In the genomic region with DNA sequence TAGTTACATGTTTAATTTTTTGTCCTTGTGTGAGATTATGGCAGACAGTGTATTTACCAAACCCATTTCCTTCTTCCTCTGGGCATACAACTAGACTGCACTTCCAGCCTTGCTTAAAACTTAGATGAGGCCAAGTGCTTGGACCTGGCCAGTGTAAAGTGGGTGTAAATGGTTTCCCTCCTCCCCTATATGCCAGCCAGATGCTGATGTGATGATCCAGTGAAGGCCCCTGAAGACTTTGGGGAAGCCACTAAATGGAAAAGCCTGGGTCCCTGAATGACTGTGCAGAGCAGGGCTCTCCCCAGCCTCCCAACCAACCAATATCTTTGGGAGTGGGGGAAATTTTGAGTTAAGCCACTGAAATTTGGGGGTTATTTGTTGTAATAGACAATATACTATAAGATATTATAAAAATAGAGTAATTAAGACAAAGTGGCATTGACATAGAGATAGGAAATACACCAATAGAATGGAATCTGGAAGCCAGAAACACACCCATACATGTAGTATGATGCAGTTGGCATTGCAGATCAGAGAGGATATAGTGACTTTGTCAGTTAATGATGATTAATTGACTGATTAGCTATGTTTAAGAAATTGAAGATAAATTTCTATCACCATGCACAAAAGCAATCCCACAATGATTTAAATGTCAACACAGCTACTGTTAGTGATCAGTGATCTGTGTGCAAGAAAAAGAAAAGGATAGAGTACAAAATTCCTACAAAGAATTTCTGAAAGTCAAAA, we compare ENCODE assay signal across 18 cellular contexts. TPM values are rescaled to one million over a fixed set of nuclear protein-coding genes. Genes with fewer than 3 reads are reported as not detected.
DNase-seq lines count a peak whose midpoint lies in the region; ATAC-seq and TF ChIP-seq lines count a peak whose summit lies in the region.
"Had no signal": no experiment of that assay in that cellular context is flagged by ENCODE, and none has a peak within 500 bp of the region (broad histone marks: within the 10 kb centered on the region; RNA-seq: fewer than 3 reads in every experiment).

No MANE protein-coding gene starts in this region.

- peak overlapping the region; percentile 55 for H3K27ac Mint-ChIP-seq in CD4-positive, alpha-beta T cell
- peak overlapping the region; percentile 25 for H3K27ac Mint-ChIP-seq in activated T-helper 1 cell treated with anti-CD3 and anti-CD28 coated beads, Interleukin-12 subunit alpha, Interleukin-12 subunit beta, Interleukin-2, Interleukin-4 antibody, amounts not matched to agents 30 ng/mL and 10 ng/mL and 1 ng/mL, durations not matched to agents 14 hours and 24 hours and 36 hours
- peak overlapping the region; percentile 61 for H3K27ac Mint-ChIP-seq in stimulated activated naive CD8-positive, alpha-beta T cell treated with anti-CD3 and anti-CD28 coated beads, Interleukin-15, Interleukin-2, amounts not matched to agents 100 ng/mL and 50 ng/mL, for 24 hours
- H3K27ac Mint-ChIP-seq: immature natural killer cell, neural progenitor cell had no signal

- no peaks in the 10 kb centered on the region for H3K9me2 ChIP-seq in MM.1S (replicated peaks; ENCODE audit: insufficient read depth, low read length)

- intact Hi-C loops in CD4-positive, alpha-beta T cell (cut with DNase I, micrococcal nuclease): no loop called here
- intact Hi-C loops in activated T-helper 1 cell treated with anti-CD3 and anti-CD28 coated beads, Interleukin-12 subunit alpha, Interleukin-12 subunit beta, Interleukin-2, Interleukin-4 antibody, amounts not matched to agents 30 ng/mL and 10 ng/mL and 1 ng/mL, durations not matched to agents 14 hours and 24 hours and 36 hours (cut with micrococcal nuclease): loop anchor here (1.0 kb wide), 1 partner anchor 8 kb away; no protein-coding TSS in a partner anchor

- peaks cover 5% of the 10 kb centered on the region for H3K9me3 ChIP-seq in CD4-positive, alpha-beta T cell (ENCODE audit: control insufficient read depth, low read length)
- no peaks in the 10 kb centered on the region for H3K9me3 ChIP-seq in MM.1S (replicated peaks; ENCODE audit: insufficient read depth, low read length)
- H3K9me3 ChIP-seq: body of pancreas, Peyer's patch had no signal

- no peak overlapping the region for H2AFZ ChIP-seq in MM.1S (ENCODE audit: low read length)

- H3K36me3 Mint-ChIP-seq in CD4-positive, alpha-beta T cell (ENCODE audit: low read depth): no peaks in the 10 kb centered on the region
- H3K36me3 Mint-ChIP-seq in activated T-helper 1 cell treated with anti-CD3 and anti-CD28 coated beads, Interleukin-12 subunit alpha, Interleukin-12 subunit beta, Interleukin-2, Interleukin-4 antibody, amounts not matched to agents 30 ng/mL and 10 ng/mL and 1 ng/mL, durations not matched to agents 14 hours and 24 hours and 36 hours (ENCODE audit: low read depth): peaks cover 9% of the 10 kb centered on the region
- peaks cover 8% of the 10 kb centered on the region for H3K36me3 Mint-ChIP-seq in stimulated activated naive CD8-positive, alpha-beta T cell treated with anti-CD3 and anti-CD28 coated beads, Interleukin-15, Interleukin-2, amounts not matched to agents 100 ng/mL and 50 ng/mL, for 24 hours (ENCODE audit: low read depth)
- H3K36me3 Mint-ChIP-seq: immature natural killer cell, neural progenitor cell had no signal

- no peak overlapping the region for H3K4me3 ChIP-seq in fibroblast of the aortic adventitia (ENCODE audit: low read depth, low read length)
- no peak overlapping the region for H3K4me3 ChIP-seq in MM.1S (ENCODE audit: low read length)
- H3K4me3 ChIP-seq: body of pancreas, neural progenitor cell, Peyer's patch, SK-N-MC had no signal

- H3K4me2 ChIP-seq in MM.1S (ENCODE audit: low read depth, low read length): no peak overlapping the region
- H3K4me2 ChIP-seq: neural progenitor cell had no signal

- CTCF ChIA-PET in CD4-positive, alpha-beta T cell (lab: Charles Lee): no interaction called here

- no peak for DNase-seq in CD4-positive, alpha-beta T cell
- DNase-seq in activated T-helper 1 cell treated with anti-CD3 and anti-CD28 coated beads, Interleukin-12 subunit alpha, Interleukin-12 subunit beta, Interleukin-2, Interleukin-4 antibody, amounts not matched to agents 30 ng/mL and 10 ng/mL and 1 ng/mL, durations not matched to agents 14 hours and 24 hours and 36 hours (ENCODE audit: low spot score): no peak
- DNase-seq in fibroblast of the aortic adventitia (ENCODE audit: low read depth): peak; percentile 59
- DNase-seq in MM.1S: no peak
- DNase-seq: AML-193, glutamatergic neuron, H7, immature natural killer cell, Peyer's patch, T-helper 9 cell had no signal

- H3K4me3 Mint-ChIP-seq in CD4-positive, alpha-beta T cell: peak overlapping the region; percentile 13
- H3K4me3 Mint-ChIP-seq in activated T-helper 1 cell treated with anti-CD3 and anti-CD28 coated beads, Interleukin-12 subunit alpha, Interleukin-12 subunit beta, Interleukin-2, Interleukin-4 antibody, amounts not matched to agents 30 ng/mL and 10 ng/mL and 1 ng/mL, durations not matched to agents 14 hours and 24 hours and 36 hours: no peak overlapping the region
- no peak overlapping the region for H3K4me3 Mint-ChIP-seq in stimulated activated naive CD8-positive, alpha-beta T cell treated with anti-CD3 and anti-CD28 coated beads, Interleukin-15, Interleukin-2, amounts not matched to agents 100 ng/mL and 50 ng/mL, for 24 hours
- H3K4me3 Mint-ChIP-seq: immature natural killer cell, neural progenitor cell had no signal

- no peaks in the 10 kb centered on the region for H3K36me3 ChIP-seq in MM.1S (replicated peaks; ENCODE audit: insufficient read depth, low read length)
- H3K36me3 ChIP-seq: MG63, neural progenitor cell, Peyer's patch had no signal

- no peak for TF ChIP-seq CTCF in CD4-positive, alpha-beta T cell (IDR thresholded peaks at IDR 0.05)
- TF ChIP-seq CTCF in fibroblast of the aortic adventitia (IDR thresholded peaks at IDR 0.05; ENCODE audit: insufficient read depth, low read length): no peak
- no peak for TF ChIP-seq CTCF in MM.1S (IDR thresholded peaks at IDR 0.05; ENCODE audit: low read length)

- H3K9ac ChIP-seq in MM.1S (ENCODE audit: low read length): no peak overlapping the region
- H3K9ac ChIP-seq: neural progenitor cell had no signal

- H3K4me1 ChIP-seq in MM.1S (ENCODE audit: low read length): peaks cover 13% of the 10 kb centered on the region
- H3K4me1 ChIP-seq: neural progenitor cell had no signal

- H3K4me1 Mint-ChIP-seq in CD4-positive, alpha-beta T cell (ENCODE audit: low read depth): peaks cover 58% of the 10 kb centered on the region
- H3K4me1 Mint-ChIP-seq in activated T-helper 1 cell treated with anti-CD3 and anti-CD28 coated beads, Interleukin-12 subunit alpha, Interleukin-12 subunit beta, Interleukin-2, Interleukin-4 antibody, amounts not matched to agents 30 ng/mL and 10 ng/mL and 1 ng/mL, durations not matched to agents 14 hours and 24 hours and 36 hours (ENCODE audit: low read depth): peaks cover 52% of the 10 kb centered on the region
- peaks cover 47% of the 10 kb centered on the region for H3K4me1 Mint-ChIP-seq in stimulated activated naive CD8-positive, alpha-beta T cell treated with anti-CD3 and anti-CD28 coated beads, Interleukin-15, Interleukin-2, amounts not matched to agents 100 ng/mL and 50 ng/mL, for 24 hours (ENCODE audit: low read depth)
- H3K4me1 Mint-ChIP-seq: immature natural killer cell had no signal

- H3K79me2 ChIP-seq in MM.1S (ENCODE audit: low read length): no peaks in the 10 kb centered on the region

- H3K27ac ChIP-seq in CD4-positive, alpha-beta T cell (ENCODE audit: low read depth, low read length): no peak overlapping the region
- H3K27ac ChIP-seq in MM.1S (ENCODE audit: low read length): no peak overlapping the region
- H3K27ac ChIP-seq: neural progenitor cell, SK-N-MC had no signal

- no peaks in the 10 kb centered on the region for H3K27me3 Mint-ChIP-seq in CD4-positive, alpha-beta T cell
- H3K27me3 Mint-ChIP-seq in activated T-helper 1 cell treated with anti-CD3 and anti-CD28 coated beads, Interleukin-12 subunit alpha, Interleukin-12 subunit beta, Interleukin-2, Interleukin-4 antibody, amounts not matched to agents 30 ng/mL and 10 ng/mL and 1 ng/mL, durations not matched to agents 14 hours and 24 hours and 36 hours (ENCODE audit: insufficient read depth): peaks cover 24% of the 10 kb centered on the region
- peaks cover 4% of the 10 kb centered on the region for H3K27me3 Mint-ChIP-seq in stimulated activated naive CD8-positive, alpha-beta T cell treated with anti-CD3 and anti-CD28 coated beads, Interleukin-15, Interleukin-2, amounts not matched to agents 100 ng/mL and 50 ng/mL, for 24 hours

- no peaks in the 10 kb centered on the region for H3K27me3 ChIP-seq in CD4-positive, alpha-beta T cell (ENCODE audit: control insufficient read depth, insufficient read depth, low read length)
- peaks cover 76% of the 10 kb centered on the region for H3K27me3 ChIP-seq in MM.1S (replicated peaks; ENCODE audit: insufficient read depth, low read length)
- H3K27me3 ChIP-seq: body of pancreas, MG63, neural progenitor cell, Peyer's patch had no signal

- POLR2A ChIA-PET in CD4-positive, alpha-beta T cell (lab: Charles Lee): interaction anchor here (0.7 to 1.0 kb wide), 2 partner anchors 60 to 85 kb away, joined by 3 read pairs; no protein-coding TSS in a partner anchor

- H3K9me3 Mint-ChIP-seq in CD4-positive, alpha-beta T cell: peaks cover 5% of the 10 kb centered on the region
- H3K9me3 Mint-ChIP-seq in activated T-helper 1 cell treated with anti-CD3 and anti-CD28 coated beads, Interleukin-12 subunit alpha, Interleukin-12 subunit beta, Interleukin-2, Interleukin-4 antibody, amounts not matched to agents 30 ng/mL and 10 ng/mL and 1 ng/mL, durations not matched to agents 14 hours and 24 hours and 36 hours: peaks cover 24% of the 10 kb centered on the region
- peaks cover 29% of the 10 kb centered on the region for H3K9me3 Mint-ChIP-seq in stimulated activated naive CD8-positive, alpha-beta T cell treated with anti-CD3 and anti-CD28 coated beads, Interleukin-15, Interleukin-2, amounts not matched to agents 100 ng/mL and 50 ng/mL, for 24 hours

- peaks cover 13% of the 10 kb centered on the region; the same call in 1 of the 2 replicates for H3F3A ChIP-seq in MM.1S (ENCODE audit: insufficient read depth, low read length)

- no peak for ATAC-seq in CD4-positive, alpha-beta T cell (ENCODE audit: poor library complexity)
- no peak for ATAC-seq in GM18870 (IDR thresholded peaks at IDR 0.05; ENCODE audit: unreplicated experiment)
- no peak for ATAC-seq in HG03378 (IDR thresholded peaks at IDR 0.05; ENCODE audit: unreplicated experiment)
- ATAC-seq: activated CD4-positive, CD25-positive, alpha-beta regulatory T cell treated with anti-CD3 and anti-CD28 coated beads, Interleukin-2, amount 50 U/mL, for 24 hours had no signal

- H4K20me1 ChIP-seq in MM.1S (ENCODE audit: insufficient read depth, low read length): 0 out of 2 replicates have a peak, but pooled peaks cover 5% of the 10 kb centered on the region

RNA-seq across cellular contexts. Expression of a gene that starts 10.4 kb away (rescaled TPM):
- 10 to 100 TPM; 46.6 to 48.5 TPM for total RNA-seq in CD4-positive, alpha-beta T cell
- 53.4 TPM in 2 replicates for total RNA-seq in activated T-helper 1 cell treated with anti-CD3 and anti-CD28 coated beads, Interleukin-12 subunit alpha, Interleukin-12 subunit beta, Interleukin-2, Interleukin-4 antibody, amounts not matched to agents 30 ng/mL and 10 ng/mL and 1 ng/mL, durations not matched to agents 14 hours and 24 hours and 36 hours
- 108 and 182 TPM in 2 replicates for total RNA-seq in fibroblast of the aortic adventitia (ENCODE audit: low replicate concordance)
